26 cellular contexts compared by ENCODE assay signal in the genomic region with DNA sequence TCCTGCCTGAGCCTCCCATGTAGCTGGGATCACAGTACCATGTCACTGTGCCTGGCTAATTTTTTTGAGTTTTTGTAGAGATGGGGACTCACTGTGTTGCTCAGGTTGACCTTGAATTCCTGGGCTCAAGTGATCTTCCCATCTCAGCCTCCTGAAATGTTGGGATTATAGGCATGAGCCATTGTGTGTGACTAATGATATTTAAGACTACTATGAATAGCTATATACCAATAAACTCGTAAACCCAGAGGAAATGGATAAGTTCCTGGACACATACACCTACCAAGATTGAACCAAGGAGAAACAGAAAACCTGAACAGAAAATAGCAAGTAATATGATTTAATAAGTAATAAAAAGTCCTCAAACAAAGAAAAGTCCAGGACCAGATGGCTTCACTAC.
"Had no signal": no experiment of that assay in that cellular context is flagged by ENCODE, and none has a peak within 500 bp of the region (broad histone marks: within the 10 kb centered on the region; RNA-seq: fewer than 3 reads in every experiment).

No MANE protein-coding gene starts in this region.

- H3K9me3 ChIP-seq: gastrocnemius medialis had no signal

- H2AFZ ChIP-seq: hepatocyte had no signal

- H3K4me1 Mint-ChIP-seq: endodermal cell had no signal

- H3K4me3 ChIP-seq: coronary artery, dorsolateral prefrontal cortex, esophagus muscularis mucosa, esophagus squamous epithelium, gastrocnemius medialis, gastroesophageal sphincter, heart left ventricle, heart right ventricle, hepatocyte had no signal

- H3K4me3 Mint-ChIP-seq: dendritic cell treated with granulocyte-macrophage colony-stimulating factor and Interleukin-4, amounts not matched to agents 40 ng/mL and 50 ng/mL, for 4 days; effector memory CD8-positive, alpha-beta T cell; endodermal cell had no signal

- H3K4me2 ChIP-seq: hepatocyte had no signal

- H3K36me3 ChIP-seq: esophagus muscularis mucosa, esophagus squamous epithelium, gastrocnemius medialis, gastroesophageal sphincter, heart left ventricle, heart right ventricle had no signal

- H3K27me3 Mint-ChIP-seq: dendritic cell treated with granulocyte-macrophage colony-stimulating factor and Interleukin-4, amounts not matched to agents 40 ng/mL and 50 ng/mL, for 4 days had no signal

- H3K79me2 ChIP-seq: hepatocyte had no signal

- H3K27ac Mint-ChIP-seq: dendritic cell treated with granulocyte-macrophage colony-stimulating factor and Interleukin-4, amounts not matched to agents 40 ng/mL and 50 ng/mL, for 4 days; effector memory CD8-positive, alpha-beta T cell; endodermal cell had no signal

- H3K4me1 ChIP-seq: esophagus muscularis mucosa, esophagus squamous epithelium, foreskin keratinocyte, gastrocnemius medialis, gastroesophageal sphincter, heart left ventricle, heart right ventricle had no signal

- H3K27me3 ChIP-seq: dorsolateral prefrontal cortex, esophagus muscularis mucosa, esophagus squamous epithelium, foreskin keratinocyte, gastrocnemius medialis, gastroesophageal sphincter, heart left ventricle, heart right ventricle, hepatocyte had no signal

- DNase-seq: cortex of kidney; dermis blood vessel endothelial cell; dorsolateral prefrontal cortex; effector CD4-positive, alpha-beta T cell; effector CD8-positive, alpha-beta T cell; effector memory CD4-positive, alpha-beta T cell; effector memory CD8-positive, alpha-beta T cell; endodermal cell; erythroblast; esophagus squamous epithelium; foreskin fibroblast; foreskin keratinocyte; foreskin melanocyte; gastrocnemius medialis; glutamatergic neuron; head of caudate nucleus; heart left ventricle; heart right ventricle; hippocampal formation had no signal

- ATAC-seq: effector memory CD8-positive, alpha-beta T cell; esophagus mucosa; foreskin keratinocyte; gastrocnemius medialis; gastroesophageal sphincter; heart left ventricle; heart right ventricle had no signal

- H3K27ac ChIP-seq: coronary artery, dorsolateral prefrontal cortex, epithelial cell of prostate, esophagus muscularis mucosa, esophagus squamous epithelium, foreskin keratinocyte, gastrocnemius medialis, gastroesophageal sphincter, heart left ventricle, heart right ventricle, hepatocyte had no signal
